ENCODE assay signal across 8 cellular contexts in the genomic region with DNA sequence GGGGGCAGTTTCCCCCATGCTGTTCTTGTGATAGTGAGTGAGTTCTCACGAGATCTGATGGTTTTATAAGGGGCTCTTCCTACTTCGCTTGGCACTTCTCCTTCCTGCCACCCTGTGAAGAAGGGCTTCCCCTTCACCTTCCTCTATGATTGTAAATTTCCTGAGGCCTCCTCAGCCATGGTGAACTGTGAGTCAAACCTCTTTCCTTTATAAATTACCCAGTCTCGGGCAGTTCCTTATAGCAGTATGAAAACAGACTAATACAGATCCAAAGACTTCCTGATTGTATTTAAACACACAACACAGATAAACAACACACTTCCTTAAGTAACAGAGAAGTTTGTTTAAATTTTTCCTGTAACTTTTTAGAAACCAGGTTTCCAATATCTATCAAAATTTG. TPM values are rescaled to one million over a fixed set of nuclear protein-coding genes. Genes with fewer than 3 reads are reported as not detected.
DNase-seq lines count a peak whose midpoint lies in the region; ATAC-seq and TF ChIP-seq lines count a peak whose summit lies in the region.
"Not testable (repeated sequence)": the region's sequence is repeated elsewhere in the genome, so short reads cannot be mapped to it uniquely, and the experiment has no call there.

No MANE protein-coding gene starts in this region.

- not testable (repeated sequence) for DNase-seq in CD8-positive, alpha-beta memory T cell; T-helper 17 cell; activated CD4-positive, alpha-beta memory T cell treated with anti-CD3 and anti-CD28 coated beads, Interleukin-2, amount 10 ng/mL, durations not matched to agents 7 days and 5 days; memory B cell (ENCODE audit: low spot score in 2 of 2); progenitor cell of endocrine pancreas (ENCODE audit: low spot score, unreplicated experiment)
- DNase-seq in dermis blood vessel endothelial cell: peak; percentile 44

- H3K4me3 ChIP-seq in CD8-positive, alpha-beta memory T cell (ENCODE audit: low read length): not testable (repeated sequence)

- not testable (repeated sequence) for H3K27me3 ChIP-seq in CD8-positive, alpha-beta memory T cell (ENCODE audit: insufficient read depth, low read length, poor library complexity, severe bottlenecking)

- H3K27ac Mint-ChIP-seq in CD8-positive, alpha-beta memory T cell: peak overlapping the region in 7 of 8 donors; percentile 48 to 89 (median 61)
- H3K27ac Mint-ChIP-seq in T-helper 17 cell (peak overlapping the region; percentile 67), memory B cell (peak overlapping the region; percentile 53), progenitor cell of endocrine pancreas (peak overlapping the region; percentile 76)
- H3K27ac Mint-ChIP-seq in activated CD4-positive, alpha-beta memory T cell treated with anti-CD3 and anti-CD28 coated beads, Interleukin-2, amount 10 ng/mL, durations not matched to agents 7 days and 5 days: peak overlapping the region; percentile 45
- peak overlapping the region; percentile 85 for H3K27ac Mint-ChIP-seq in activated naive CD4-positive, alpha-beta T cell treated with anti-CD3 and anti-CD28 coated beads, Interleukin-2, amount 50 U/mL, for 24 hours

- not testable (repeated sequence) for H3K4me1 ChIP-seq in CD8-positive, alpha-beta memory T cell (ENCODE audit: insufficient read depth, low read length)

- ATAC-seq in T-helper 17 cell; memory B cell (ENCODE audit: low read depth): not testable (repeated sequence)

- H3K36me3 Mint-ChIP-seq in CD8-positive, alpha-beta memory T cell: peaks cover 4 to 69% (median 15%) of the 10 kb centered on the region in 3 donors
- H3K36me3 Mint-ChIP-seq in T-helper 17 cell (ENCODE audit: low read depth): not testable (repeated sequence)
- peaks cover 66% of the 10 kb centered on the region for H3K36me3 Mint-ChIP-seq in activated CD4-positive, alpha-beta memory T cell treated with anti-CD3 and anti-CD28 coated beads, Interleukin-2, amount 10 ng/mL, durations not matched to agents 7 days and 5 days (ENCODE audit: low read depth)
- peaks cover 12% of the 10 kb centered on the region for H3K36me3 Mint-ChIP-seq in activated naive CD4-positive, alpha-beta T cell treated with anti-CD3 and anti-CD28 coated beads, Interleukin-2, amount 50 U/mL, for 24 hours
- H3K36me3 Mint-ChIP-seq in memory B cell (peaks cover 36% of the 10 kb centered on the region), progenitor cell of endocrine pancreas (ENCODE audit: insufficient read depth) (peaks cover 18% of the 10 kb centered on the region)

- peaks cover 0 to 11% (median 0%) of the 10 kb centered on the region in 3 donors for H3K4me1 Mint-ChIP-seq in CD8-positive, alpha-beta memory T cell
- not testable (repeated sequence) for H3K4me1 Mint-ChIP-seq in T-helper 17 cell; activated CD4-positive, alpha-beta memory T cell treated with anti-CD3 and anti-CD28 coated beads, Interleukin-2, amount 10 ng/mL, durations not matched to agents 7 days and 5 days; activated naive CD4-positive, alpha-beta T cell treated with anti-CD3 and anti-CD28 coated beads, Interleukin-2, amount 50 U/mL, for 24 hours; memory B cell; progenitor cell of endocrine pancreas (ENCODE audit: low read depth)

- TF ChIP-seq CTCF in 22Rv1 (IDR thresholded peaks at IDR 0.05); progenitor cell of endocrine pancreas (IDR thresholded peaks at IDR 0.05; ENCODE audit: unreplicated experiment): not testable (repeated sequence)

- H3K27ac ChIP-seq in 22Rv1: peak overlapping the region; percentile 30
- H3K27ac ChIP-seq in CD8-positive, alpha-beta memory T cell (ENCODE audit: low read depth, low read length): not testable (repeated sequence)

- H3K27me3 Mint-ChIP-seq in CD8-positive, alpha-beta memory T cell; T-helper 17 cell; activated CD4-positive, alpha-beta memory T cell treated with anti-CD3 and anti-CD28 coated beads, Interleukin-2, amount 10 ng/mL, durations not matched to agents 7 days and 5 days; activated naive CD4-positive, alpha-beta T cell treated with anti-CD3 and anti-CD28 coated beads, Interleukin-2, amount 50 U/mL, for 24 hours; memory B cell; progenitor cell of endocrine pancreas: not testable (repeated sequence)

- CTCF ChIA-PET in CD8-positive, alpha-beta memory T cell (lab: Charles Lee); activated CD4-positive, alpha-beta memory T cell treated with anti-CD3 and anti-CD28 coated beads, Interleukin-2, amount 10 ng/mL, durations not matched to agents 7 days and 5 days (lab: Charles Lee): not testable (repeated sequence)

- H3K36me3 ChIP-seq in CD8-positive, alpha-beta memory T cell (ENCODE audit: insufficient read depth, low read length): peaks cover 18% of the 10 kb centered on the region

- H3K9me3 ChIP-seq in CD8-positive, alpha-beta memory T cell (ENCODE audit: low read length); T-helper 17 cell (ENCODE audit: control insufficient read depth, low read length, poor library complexity, severe bottlenecking): not testable (repeated sequence)

- H3K9me3 Mint-ChIP-seq in CD8-positive, alpha-beta memory T cell; activated CD4-positive, alpha-beta memory T cell treated with anti-CD3 and anti-CD28 coated beads, Interleukin-2, amount 10 ng/mL, durations not matched to agents 7 days and 5 days; activated naive CD4-positive, alpha-beta T cell treated with anti-CD3 and anti-CD28 coated beads, Interleukin-2, amount 50 U/mL, for 24 hours; memory B cell; progenitor cell of endocrine pancreas (ENCODE audit: low read depth): not testable (repeated sequence)

- H3K4me3 Mint-ChIP-seq in CD8-positive, alpha-beta memory T cell; T-helper 17 cell; activated CD4-positive, alpha-beta memory T cell treated with anti-CD3 and anti-CD28 coated beads, Interleukin-2, amount 10 ng/mL, durations not matched to agents 7 days and 5 days; activated naive CD4-positive, alpha-beta T cell treated with anti-CD3 and anti-CD28 coated beads, Interleukin-2, amount 50 U/mL, for 24 hours; memory B cell; progenitor cell of endocrine pancreas (ENCODE audit: low read depth): not testable (repeated sequence)

- POLR2A ChIA-PET in CD8-positive, alpha-beta memory T cell (lab: Charles Lee); activated CD4-positive, alpha-beta memory T cell treated with anti-CD3 and anti-CD28 coated beads, Interleukin-2, amount 10 ng/mL, durations not matched to agents 7 days and 5 days (lab: Charles Lee): not testable (repeated sequence)

RNA-seq across cellular contexts. Expression of gene PARP2, which starts 15.1 kb away (rescaled TPM):
- total RNA-seq in CD8-positive, alpha-beta memory T cell: 10 to 100 TPM; 35.0 to 41.3 TPM
- 13.6 TPM for polyA plus RNA-seq in CD8-positive, alpha-beta memory T cell
- 10 to 100 TPM; 18.1 to 22.3 TPM for total RNA-seq in T-helper 17 cell
- 10 to 100 TPM; 27.1 to 28.7 TPM for total RNA-seq in activated CD4-positive, alpha-beta memory T cell treated with anti-CD3 and anti-CD28 coated beads, Interleukin-2, amount 10 ng/mL, durations not matched to agents 7 days and 5 days
- total RNA-seq in dermis blood vessel endothelial cell: 7.1 and 9.0 TPM in 2 replicates
- total RNA-seq in progenitor cell of endocrine pancreas: 32.2 and 35.6 TPM in 2 replicates

RNA-seq across cellular contexts. Expression of gene CCNB1IP1, which starts 25.4 kb away (rescaled TPM):
- 10 to 100 TPM; 43.6 to 50.5 TPM for total RNA-seq in CD8-positive, alpha-beta memory T cell
- polyA plus RNA-seq in CD8-positive, alpha-beta memory T cell: 16.8 TPM
- 10 to 100 TPM; 20.2 to 26.3 TPM for total RNA-seq in T-helper 17 cell
- total RNA-seq in activated CD4-positive, alpha-beta memory T cell treated with anti-CD3 and anti-CD28 coated beads, Interleukin-2, amount 10 ng/mL, durations not matched to agents 7 days and 5 days: 10 to 100 TPM; 39.3 to 43.4 TPM
- total RNA-seq in dermis blood vessel endothelial cell: 30.8 and 33.0 TPM in 2 replicates
- 112 and 122 TPM in 2 replicates for total RNA-seq in progenitor cell of endocrine pancreas

RNA-seq across cellular contexts. Expression of gene TTC5, which starts 52.7 kb away (rescaled TPM):
- total RNA-seq in CD8-positive, alpha-beta memory T cell: 10 to 100 TPM; 33.2 to 35.0 TPM
- 21.5 TPM for polyA plus RNA-seq in CD8-positive, alpha-beta memory T cell
- total RNA-seq in T-helper 17 cell: 10 to 100 TPM; 16.5 TPM
- total RNA-seq in activated CD4-positive, alpha-beta memory T cell treated with anti-CD3 and anti-CD28 coated beads, Interleukin-2, amount 10 ng/mL, durations not matched to agents 7 days and 5 days: 10 to 100 TPM; 20.5 to 21.2 TPM
- total RNA-seq in dermis blood vessel endothelial cell: 30.5 and 31.8 TPM in 2 replicates
- total RNA-seq in progenitor cell of endocrine pancreas: 29.4 and 30.0 TPM in 2 replicates

RNA-seq across cellular contexts. Expression of gene TEP1, which starts 54.8 kb away (rescaled TPM):
- 10 to 100 TPM; 31.7 to 33.0 TPM for total RNA-seq in CD8-positive, alpha-beta memory T cell
- polyA plus RNA-seq in CD8-positive, alpha-beta memory T cell: 9.1 TPM
- total RNA-seq in T-helper 17 cell (10 to 100 TPM; 36.9 to 43.9 TPM), dermis blood vessel endothelial cell (36.2 and 56.0 TPM in 2 replicates), progenitor cell of endocrine pancreas (26.5 and 28.5 TPM in 2 replicates)
- total RNA-seq in activated CD4-positive, alpha-beta memory T cell treated with anti-CD3 and anti-CD28 coated beads, Interleukin-2, amount 10 ng/mL, durations not matched to agents 7 days and 5 days: 10 to 100 TPM; 60.7 to 63.5 TPM
